Comparison of ENCODE assay signal across 12 cellular contexts in genomic region chr5:172402531-172403190, GRCh38. TPM values are rescaled to one million over a fixed set of nuclear protein-coding genes. Genes with fewer than 3 reads are reported as not detected.
DNase-seq lines count a peak whose midpoint lies in the region; ATAC-seq and TF ChIP-seq lines count a peak whose summit lies in the region.
"Had no signal": no experiment of that assay in that cellular context is flagged by ENCODE, and none has a peak within 500 bp of the region (broad histone marks: within the 10 kb centered on the region; RNA-seq: fewer than 3 reads in every experiment).

No MANE protein-coding gene starts in this region.

- peak overlapping the region; percentile 66; the same call in 1 of the 2 replicates for H3K27ac ChIP-seq in HUES6 (ENCODE audit: low read depth, low read length)
- H3K27ac ChIP-seq in cingulate gyrus (ENCODE audit: low read depth, low read length): peak overlapping the region; percentile 81
- H3K27ac ChIP-seq in mesenchymal stem cell (ENCODE audit: low read length, poor library complexity, severe bottlenecking): no peak overlapping the region
- H3K27ac ChIP-seq in stomach smooth muscle (ENCODE audit: low read length): peak overlapping the region; percentile 94
- H3K27ac ChIP-seq in WERI-Rb-1: no peak overlapping the region

- peak overlapping the region; percentile 52 for H4K91ac ChIP-seq in mesenchymal stem cell (ENCODE audit: low read length)

- H3K4me1 ChIP-seq in HUES6 (ENCODE audit: control insufficient read depth, insufficient read depth, low read length): peaks cover 13% of the 10 kb centered on the region
- peaks cover 6% of the 10 kb centered on the region for H3K4me1 ChIP-seq in mesenchymal stem cell (ENCODE audit: control insufficient read depth, insufficient read depth, low read depth, low read length)
- peaks cover 27% of the 10 kb centered on the region for H3K4me1 ChIP-seq in stomach smooth muscle (ENCODE audit: control insufficient read depth, insufficient read depth, low read length)

- WGBS in mesenchymal stem cell: 98% methylated on average over 13 of the region's 13 CpGs

- ATAC-seq in HG03108 (IDR thresholded peaks at IDR 0.05; ENCODE audit: unreplicated experiment): no peak
- ATAC-seq: activated CD8-positive, alpha-beta T cell treated with anti-CD3 and anti-CD28 coated beads, Interleukin-2, amount 10 ng/mL, durations not matched to agents 7 days and 5 days had no signal

- H3K36me3 ChIP-seq in HUES6 (ENCODE audit: control insufficient read depth, insufficient read depth, low read length) (peaks cover 61% of the 10 kb centered on the region), mesenchymal stem cell (ENCODE audit: control insufficient read depth in 1 of 2, insufficient read depth in 2 of 2, low read depth in 1 of 2, low read length in 2 of 2) (peaks cover 29 to 72% of the 10 kb centered on the region in 2 experiments), stomach smooth muscle (ENCODE audit: control insufficient read depth in 2 of 2, insufficient read depth in 2 of 2, low read length in 2 of 2) (peaks cover 0 to 7% of the 10 kb centered on the region in 2 donors), WERI-Rb-1 (no peaks in the 10 kb centered on the region)
- H3K36me3 ChIP-seq: BE2C had no signal

- H3K9me3 ChIP-seq in HUES6 (ENCODE audit: control insufficient read depth, insufficient read depth, low read depth, low read length): peaks cover 10% of the 10 kb centered on the region
- H3K9me3 ChIP-seq in mesenchymal stem cell (ENCODE audit: control insufficient read depth, low read length): no peaks in the 10 kb centered on the region
- H3K9me3 ChIP-seq in stomach smooth muscle (ENCODE audit: control insufficient read depth in 2 of 2, low read length in 2 of 2): no peaks in the 10 kb centered on the region
- no peaks in the 10 kb centered on the region for H3K9me3 ChIP-seq in WERI-Rb-1 (ENCODE audit: severe bottlenecking)
- H3K9me3 ChIP-seq: BE2C had no signal

- H3K27me3 ChIP-seq in HUES6 (ENCODE audit: control insufficient read depth, insufficient read depth, low read length) (no peaks in the 10 kb centered on the region), mesenchymal stem cell (ENCODE audit: control insufficient read depth in 1 of 2, insufficient read depth in 1 of 2, low read length in 2 of 2) (no peaks in the 10 kb centered on the region), stomach smooth muscle (ENCODE audit: control insufficient read depth in 1 of 2, insufficient read depth in 2 of 2, low read length in 2 of 2) (no peaks in the 10 kb centered on the region), WERI-Rb-1 (ENCODE audit: insufficient read depth, low read depth, severe bottlenecking) (peaks cover 53% of the 10 kb centered on the region)
- H3K27me3 ChIP-seq: BE2C, cardiac muscle cell had no signal

- H4K8ac ChIP-seq in mesenchymal stem cell (ENCODE audit: low read length): peak overlapping the region; percentile 74

- H2AFZ ChIP-seq in mesenchymal stem cell (ENCODE audit: low read depth, low read length): no peak overlapping the region

- H2BK12ac ChIP-seq in mesenchymal stem cell (ENCODE audit: low read length in 2 of 2): no peak overlapping the region

- H2BK15ac ChIP-seq in mesenchymal stem cell (ENCODE audit: low read depth, poor library complexity, severe bottlenecking): no peak overlapping the region

- no peak overlapping the region for H3K4me3 ChIP-seq in HUES6 (ENCODE audit: low read depth, low read length)
- peak overlapping the region in 1 of 2 experiments; percentile 33 for H3K4me3 ChIP-seq in mesenchymal stem cell (ENCODE audit: insufficient read depth in 1 of 2, low read depth in 1 of 2, low read length in 2 of 2)
- H3K4me3 ChIP-seq in stomach smooth muscle (ENCODE audit: low read length in 2 of 2): peak overlapping the region; percentile 8 to 55
- no peak overlapping the region for H3K4me3 ChIP-seq in WERI-Rb-1 (ENCODE audit: low read depth, low read length)
- H3K4me3 ChIP-seq: cardiac muscle cell had no signal

- peaks cover 34% of the 10 kb centered on the region for H3K79me1 ChIP-seq in mesenchymal stem cell (replicated peaks; ENCODE audit: low read length, poor library complexity, severe bottlenecking)

- no peak for TF ChIP-seq CTCF in WERI-Rb-1 (IDR thresholded peaks at IDR 0.05; ENCODE audit: low read depth, low read length)

- H2BK120ac ChIP-seq in mesenchymal stem cell (ENCODE audit: low read depth, low read length): no peak overlapping the region

- H3K9ac ChIP-seq in HUES6 (ENCODE audit: low read length): peak overlapping the region; percentile 36
- H3K9ac ChIP-seq in mesenchymal stem cell (ENCODE audit: low read length): peak overlapping the region; percentile 86
- H3K9ac ChIP-seq in stomach smooth muscle (ENCODE audit: low read length in 2 of 2): peak overlapping the region; percentile 21 to 25

- no peak overlapping the region for H2BK5ac ChIP-seq in mesenchymal stem cell (ENCODE audit: low read depth, low read length, poor library complexity, severe bottlenecking)

- no peak overlapping the region for H3K4me2 ChIP-seq in mesenchymal stem cell (ENCODE audit: low read length, poor library complexity, severe bottlenecking)

- no peak overlapping the region for H3K14ac ChIP-seq in mesenchymal stem cell (ENCODE audit: low read length in 2 of 2)

- H2AK5ac ChIP-seq in mesenchymal stem cell (ENCODE audit: low read length, severe bottlenecking): no peak overlapping the region

- H3K4ac ChIP-seq in mesenchymal stem cell (ENCODE audit: low read depth in 1 of 2, low read length in 2 of 2): peak overlapping the region in 1 of 2 experiments; percentile 20

- no peak overlapping the region for H3K23ac ChIP-seq in mesenchymal stem cell (ENCODE audit: low read length in 2 of 2)

- peak overlapping the region in 1 of 2 experiments; percentile 29 for H3K18ac ChIP-seq in mesenchymal stem cell (ENCODE audit: low read depth in 1 of 2, low read length in 2 of 2)

- DNase-seq in mesenchymal stem cell: no peak
- DNase-seq in DMS 273 (lab: John Stamatoyannopoulos, UW; ENCODE audit: unreplicated experiment): no peak
- no peak for DNase-seq in SW480 (ENCODE audit: low spot score)
- no peak for DNase-seq in WERI-Rb-1
- DNase-seq: activated CD8-positive, alpha-beta T cell treated with anti-CD3 and anti-CD28 coated beads, Interleukin-2, amount 10 ng/mL, durations not matched to agents 7 days and 5 days; DMS 273 treated with DMSO at 0.1 percent for 48 hours had no signal

RNA-seq across cellular contexts. Expression of gene SH3PXD2B, which starts 51.7 kb away (rescaled TPM):
- polyA plus RNA-seq in mesenchymal stem cell (2013, experiment 1 of 2): 25.7 TPM
- 23.0 TPM for polyA plus RNA-seq in mesenchymal stem cell (2013, experiment 2 of 2)

Comparison
In these comparisons a context has a peak if more than half of its experiments do, and no peak if none do; other contexts are left out.
1. H3K27ac ChIP-seq: peak in HUES6 (single experiment), cingulate gyrus (single experiment) and stomach smooth muscle (single experiment); none in mesenchymal stem cell (single experiment) and WERI-Rb-1 (single experiment).
2. H3K4me3 ChIP-seq: peak in stomach smooth muscle (2 of 2); none in HUES6 (single experiment) and WERI-Rb-1 (single experiment).
3. H3K9ac ChIP-seq: peak in every context shown above with its lines; median percentile 86 in mesenchymal stem cell; 36 in HUES6; 23 in stomach smooth muscle.